8 cellular contexts compared by ENCODE assay signal in genomic region chr17:44362964-44363612, GRCh38. TPM values are rescaled to one million over a fixed set of nuclear protein-coding genes. Genes with fewer than 3 reads are reported as not detected.
A peak's percentile ranks its signal among the peaks of the same experiment; 100 is the strongest.
DNase-seq lines count a peak whose midpoint lies in the region; ATAC-seq and TF ChIP-seq lines count a peak whose summit lies in the region.

No MANE protein-coding gene starts in this region.

- H3K27me3 Mint-ChIP-seq in nephron progenitor cell (ENCODE audit: low read depth, poor library complexity), result peaks cover 23% of the 10 kb centered on the region

- peaks cover 47% of the 10 kb centered on the region for H3K4me1 Mint-ChIP-seq in nephron progenitor cell

- no peak for DNase-seq in SK-N-MC (ENCODE audit: low read depth, low spot score)
- no peak for DNase-seq in epithelial cell of proximal tubule (ENCODE audit: low read depth)
- peak; percentile 50 for DNase-seq in nephron progenitor cell
- no peak for DNase-seq in occipital lobe (lab: John Stamatoyannopoulos, UW)
- no peak for DNase-seq in stimulated activated naive CD4-positive, alpha-beta T cell treated with Interleukin-2 at 50 U/mL for 16 hours (lab: John Stamatoyannopoulos, UW)

- H3K27ac ChIP-seq in 22Rv1 (peak overlapping the region; percentile 27; the same call in 1 of the 2 replicates), SK-N-MC (peak overlapping the region; percentile 71)

- ATAC-seq in HG02870 (IDR thresholded peaks at IDR 0.05; ENCODE audit: unreplicated experiment), result no peak

- no peaks in the 10 kb centered on the region for H3K9me3 ChIP-seq in SK-N-MC (ENCODE audit: low read depth, low read length)

- H3K4me3 ChIP-seq in GM12875 (ENCODE audit: low read depth, low read length) (peak overlapping the region; percentile 55), SK-N-MC (peak overlapping the region; percentile 93), epithelial cell of proximal tubule (ENCODE audit: low read depth, low read length) (peak overlapping the region; percentile 68)

- peaks cover 3% of the 10 kb centered on the region for H3K9me3 Mint-ChIP-seq in nephron progenitor cell

- peaks cover 6% of the 10 kb centered on the region for H3K36me3 Mint-ChIP-seq in nephron progenitor cell (ENCODE audit: low read depth)

- no peak overlapping the region for H3K27ac Mint-ChIP-seq in nephron progenitor cell

- H3K9ac ChIP-seq in SK-N-MC (ENCODE audit: insufficient read length), result peak overlapping the region; percentile 95

- TF ChIP-seq CTCF in 22Rv1 (IDR thresholded peaks at IDR 0.05) (no peak), GM12875 (IDR thresholded peaks at IDR 0.05; ENCODE audit: borderline replicate concordance, insufficient read depth, low read depth, low read length) (no peak), epithelial cell of proximal tubule (conservative IDR thresholded peaks at IDR 0.05; ENCODE audit: low read depth, low read length) (no peak), nephron progenitor cell (IDR thresholded peaks at IDR 0.05) (no peak)

- H3K36me3 ChIP-seq in SK-N-MC (ENCODE audit: insufficient read depth, low read length), result no peaks in the 10 kb centered on the region

- H3K4me3 Mint-ChIP-seq in nephron progenitor cell, result peak overlapping the region; percentile 87

RNA-seq across cellular contexts. Expression of gene FAM171A2, which starts 0.6 kb away (rescaled TPM):
- 8.0 and 15.0 TPM in 2 replicates for total RNA-seq in epithelial cell of proximal tubule
- 60.8 TPM for total RNA-seq in occipital lobe

RNA-seq across cellular contexts. Expression of gene GRN, which starts 18.0 kb away (rescaled TPM):
- total RNA-seq in epithelial cell of proximal tubule, result 195 and 567 TPM in 2 replicates
- total RNA-seq in occipital lobe, result 32.3 TPM

RNA-seq across cellular contexts. Expression of gene ITGA2B, which starts 26.4 kb away (rescaled TPM):
- total RNA-seq in epithelial cell of proximal tubule (0.14 and 0.81 TPM in 2 replicates), occipital lobe (0.78 TPM)

RNA-seq across cellular contexts. Expression of gene SLC25A39, which starts 38.5 kb away (rescaled TPM):
- total RNA-seq in epithelial cell of proximal tubule (161 and 197 TPM in 2 replicates), occipital lobe (22.5 TPM)

RNA-seq across cellular contexts. Expression of gene RUNDC3A, which starts 54.7 kb away (rescaled TPM):
- total RNA-seq in epithelial cell of proximal tubule, result 0.07 and 2.2 TPM in 2 replicates
- 79.1 TPM for total RNA-seq in occipital lobe
